In the genomic region with DNA sequence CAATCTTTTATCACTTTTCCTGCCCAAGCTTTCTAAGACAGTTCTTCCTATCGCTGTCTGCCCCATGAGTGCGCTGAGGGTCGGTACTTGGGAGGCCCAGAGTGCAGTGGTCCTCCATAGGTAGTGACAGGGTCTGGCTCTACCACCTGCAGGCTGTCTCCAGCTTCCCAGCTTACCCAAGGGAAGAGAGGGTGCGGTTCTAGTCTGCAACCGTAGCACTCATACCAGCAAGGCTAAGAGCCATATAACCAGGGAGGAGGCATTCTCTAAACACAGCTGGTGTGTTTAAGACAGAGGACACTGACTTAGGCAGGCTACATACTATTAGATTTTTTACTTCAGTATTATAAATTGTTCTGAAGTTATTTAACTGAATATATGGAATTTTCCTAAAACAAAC, we compare ENCODE assay signal across 26 cellular contexts. TPM values are rescaled to one million over a fixed set of nuclear protein-coding genes. Genes with fewer than 3 reads are reported as not detected.
"Had no signal": no experiment of that assay in that cellular context is flagged by ENCODE, and none has a peak within 500 bp of the region (broad histone marks: within the 10 kb centered on the region; RNA-seq: fewer than 3 reads in every experiment).

No MANE protein-coding gene starts in this region.

- H3K4me1 ChIP-seq: adrenal gland, Peyer's patch had no signal

- H3K4me3 ChIP-seq: adrenal gland, Peyer's patch, SJCRH30 had no signal

- H3K36me3 ChIP-seq: SJCRH30 had no signal

- DNase-seq: activated CD4-positive, alpha-beta memory T cell treated with anti-CD3 and anti-CD28 coated beads, Interleukin-2, amount 10 ng/mL, durations not matched to agents 7 days and 5 days; activated CD4-positive, alpha-beta T cell treated with anti-CD3 and anti-CD28 coated beads, Interleukin-2, amount 50 U/mL, for 1 hour; activated gamma-delta T cell treated with Interleukin-2 at 50 U/mL for 16 hours; activated naive CD4-positive, alpha-beta T cell treated with anti-CD3 and anti-CD28 coated beads, Interleukin-2, amount 10 ng/mL, durations not matched to agents 7 days and 5 days; activated T-cell treated with anti-CD3 and anti-CD28 coated beads for 4 hours; adrenal gland; anterior cingulate cortex; KG1; NCI-H1092; NCI-H1417 treated with DMSO at 0.1 percent for 48 hours; NCI-H1694; NCI-H2029; NCI-H446; NCI-H524; Peyer's patch; Right ventricle myocardium superior; SJCRH30; WERI-Rb-1 had no signal

- H3K27me3 ChIP-seq: adrenal gland, SJCRH30 had no signal

- H3K27ac ChIP-seq: adrenal gland, Peyer's patch, RWPE1, SJCRH30, WERI-Rb-1 had no signal

- ATAC-seq: SK-N-SH treated with all-trans-retinoic acid at 6 μM for 48 hours had no signal

- H3K9me3 ChIP-seq: adrenal gland, Peyer's patch, SJCRH30 had no signal

RNA-seq across cellular contexts. Expression of a gene that starts 8.2 kb away (rescaled TPM):
- total RNA-seq: activated CD4-positive, alpha-beta memory T cell treated with anti-CD3 and anti-CD28 coated beads, Interleukin-2, amount 10 ng/mL, durations not matched to agents 7 days and 5 days; activated CD4-positive, alpha-beta T cell treated with anti-CD3 and anti-CD28 coated beads for 36 hours; activated CD8-positive, alpha-beta memory T cell treated with anti-CD3 and anti-CD28 coated beads for 36 hours; activated T-helper 2 cell treated with anti-CD3 and anti-CD28 coated beads, Interferon-gamma antibody, Interleukin-2, Interleukin-4, amounts not matched to agents 10 μg/mL and 5 μg/mL and 100 μg/mL, durations not matched to agents 14 hours and 24 hours and 36 hours; adrenal gland; cardiac septum; MCF 10A; Right ventricle myocardium superior; SJCRH30 had no signal
- polyA plus RNA-seq: adrenal gland had no signal

RNA-seq across cellular contexts. Expression of a gene that starts 44.1 kb away (rescaled TPM):
- total RNA-seq: activated CD4-positive, alpha-beta memory T cell treated with anti-CD3 and anti-CD28 coated beads, Interleukin-2, amount 10 ng/mL, durations not matched to agents 7 days and 5 days; activated CD4-positive, alpha-beta T cell treated with anti-CD3 and anti-CD28 coated beads for 36 hours; activated CD8-positive, alpha-beta memory T cell treated with anti-CD3 and anti-CD28 coated beads for 36 hours; activated naive CD8-positive, alpha-beta T cell treated with anti-CD3 and anti-CD28 coated beads for 36 hours; activated T-helper 2 cell treated with anti-CD3 and anti-CD28 coated beads, Interferon-gamma antibody, Interleukin-2, Interleukin-4, amounts not matched to agents 10 μg/mL and 5 μg/mL and 100 μg/mL, durations not matched to agents 14 hours and 24 hours and 36 hours; MCF 10A had no signal
